25 cellular contexts compared by ENCODE assay signal in genomic region chr7:5351508-5352265, GRCh38.
A peak's percentile ranks its signal among the peaks of the same experiment; 100 is the strongest.
DNase-seq lines count a peak whose midpoint lies in the region; TF ChIP-seq lines count a peak whose summit lies in the region.
"Had no signal": no experiment of that assay in that cellular context is flagged by ENCODE, and none has a peak within 500 bp of the region (broad histone marks: within the 10 kb centered on the region; RNA-seq: fewer than 3 reads in every experiment).

No MANE protein-coding gene starts in this region.

- H2AK5ac ChIP-seq in H9 (ENCODE audit: insufficient read length, low read length): no peak overlapping the region

- H2AFZ ChIP-seq in H9 (ENCODE audit: low read length) (no peak overlapping the region), osteoblast (ENCODE audit: low read length) (no peak overlapping the region)

- H3T11ph ChIP-seq in H9 (ENCODE audit: low read length): no peak overlapping the region

- H3K4me3 Mint-ChIP-seq in H9: peak overlapping the region; percentile 34 to 73
- H3K4me3 Mint-ChIP-seq: activated B cell treated with CpG ODN at 0.5 μM for 24 hours; activated CD4-positive, alpha-beta memory T cell treated with anti-CD3 and anti-CD28 coated beads for 36 hours; activated naive CD8-positive, alpha-beta T cell treated with anti-CD3 and anti-CD28 coated beads for 36 hours; CD4-positive, CD25-positive, alpha-beta regulatory T cell; central memory CD8-positive, alpha-beta T cell; neural crest cell had no signal

- H3K4me2 ChIP-seq in H9 (ENCODE audit: insufficient read depth, insufficient read length, low read length): peak overlapping the region; percentile 70
- H3K4me2 ChIP-seq in osteoblast (ENCODE audit: insufficient read depth, low read length): no peak overlapping the region

- WGBS in H9 (ENCODE audit: extremely low coverage, insufficient read length, low lambda C conversion rate): no CpG with 5 or more reads among the region's 35 CpGs

- H3K4me3 ChIP-seq in fibroblast of mammary gland (ENCODE audit: control insufficient read depth, low read depth, low read length) (no peak overlapping the region), osteoblast (ENCODE audit: insufficient read depth, low read length) (no peak overlapping the region)
- H3K4me3 ChIP-seq: ascending aorta, left lung, prostate gland had no signal

- H3K4me1 Mint-ChIP-seq in H9: peaks cover 33 to 50% of the 10 kb centered on the region in 2 experiments

- no peak overlapping the region for H4K8ac ChIP-seq in H9 (replicated peaks; ENCODE audit: insufficient read length, low read depth, low read length)

- H3K27me3 ChIP-seq in H9 (ENCODE audit: insufficient read depth, low read length) (peaks cover 23% of the 10 kb centered on the region; the same call in 1 of the 2 replicates), osteoblast (ENCODE audit: insufficient read depth, low read length) (no peaks in the 10 kb centered on the region)
- H3K27me3 ChIP-seq: ascending aorta, foreskin keratinocyte, left lung had no signal

- no peak overlapping the region for H2BK120ac ChIP-seq in H9 (ENCODE audit: low read depth, low read length, poor library complexity, severe bottlenecking)

- H3K27ac ChIP-seq in H9 (ENCODE audit: insufficient read length, low read depth, low read length): no peak overlapping the region
- H3K27ac ChIP-seq in VCaP: 0 out of 2 replicates have a peak overlapping the region, but pooled peaks have one; percentile 22
- no peak overlapping the region for H3K27ac ChIP-seq in osteoblast (ENCODE audit: low read depth, low read length)
- H3K27ac ChIP-seq: foreskin keratinocyte, left lung had no signal

- no peak overlapping the region for H2BK5ac ChIP-seq in H9 (ENCODE audit: insufficient read length, low read length)

- no peak overlapping the region for H3K4ac ChIP-seq in H9 (ENCODE audit: low read depth, low read length)

- no peak overlapping the region for H2BK15ac ChIP-seq in H9 (ENCODE audit: low read depth, low read length)

- H3K9me3 Mint-ChIP-seq in H9: peaks cover 0 to 15% of the 10 kb centered on the region in 2 experiments; a peak in 3 of 5 replicates
- H3K9me3 Mint-ChIP-seq: activated B cell treated with CpG ODN at 0.5 μM for 24 hours; activated CD4-positive, alpha-beta memory T cell treated with anti-CD3 and anti-CD28 coated beads for 36 hours; activated naive CD8-positive, alpha-beta T cell treated with anti-CD3 and anti-CD28 coated beads for 36 hours; CD4-positive, CD25-positive, alpha-beta regulatory T cell; central memory CD8-positive, alpha-beta T cell; immature natural killer cell; neural crest cell had no signal

- 0 out of 2 replicates have a peak, but pooled peaks cover 2% of the 10 kb centered on the region for H3K4me1 ChIP-seq in H9 (ENCODE audit: insufficient read depth, low read length)
- peaks cover 7% of the 10 kb centered on the region for H3K4me1 ChIP-seq in osteoblast (ENCODE audit: insufficient read depth, low read length)

- no peak overlapping the region for H3K23ac ChIP-seq in H9 (ENCODE audit: insufficient read length, low read depth, low read length)

- H4K20me1 ChIP-seq in H9 (ENCODE audit: control insufficient read depth, insufficient read depth, insufficient read length) (no peaks in the 10 kb centered on the region), osteoblast (ENCODE audit: insufficient read depth, low read length) (peaks cover 54% of the 10 kb centered on the region)

- H4K91ac ChIP-seq in H9 (ENCODE audit: insufficient read length, low read depth, low read length): no peak overlapping the region

- H3K27ac Mint-ChIP-seq in H9: peak overlapping the region in 1 of 3 experiments; percentile 59; a peak in 1 of 7 replicates
- H3K27ac Mint-ChIP-seq: activated B cell treated with CpG ODN at 0.5 μM for 24 hours; activated CD4-positive, alpha-beta memory T cell treated with anti-CD3 and anti-CD28 coated beads for 36 hours; activated naive CD8-positive, alpha-beta T cell treated with anti-CD3 and anti-CD28 coated beads for 36 hours had no signal

- H3K79me2 ChIP-seq in H9 (ENCODE audit: insufficient read depth, low read length) (no peaks in the 10 kb centered on the region), osteoblast (ENCODE audit: insufficient read depth, low read length) (peaks cover 89% of the 10 kb centered on the region)

- no peaks in the 10 kb centered on the region for H3K79me1 ChIP-seq in H9 (ENCODE audit: insufficient read depth, low read depth, low read length, poor library complexity, severe bottlenecking)

- H3K36me3 ChIP-seq in osteoblast (ENCODE audit: insufficient read depth, low read length): peaks cover 44% of the 10 kb centered on the region

- H3K36me3 Mint-ChIP-seq in H9 (ENCODE audit: insufficient read depth in 1 of 3, low read depth in 3 of 3): peaks cover 3 to 16% (median 9%) of the 10 kb centered on the region in 3 experiments; a peak in 6 of 7 replicates

- H4K5ac ChIP-seq in H9 (ENCODE audit: insufficient read length, low read depth, low read length): no peak overlapping the region

- no peak overlapping the region for H3K9ac ChIP-seq in H9 (ENCODE audit: extremely low read depth, insufficient read length, low read length)

- no peak overlapping the region for H3K18ac ChIP-seq in H9 (ENCODE audit: insufficient read length, low read depth, low read length)

- TF ChIP-seq CTCF in H9 (conservative IDR thresholded peaks at IDR 0.05) (no peak), VCaP (conservative IDR thresholded peaks at IDR 0.05) (no peak), fibroblast of mammary gland (conservative IDR thresholded peaks at IDR 0.05; ENCODE audit: control insufficient read depth, insufficient read depth, low read depth, low read length) (no peak), osteoblast (IDR thresholded peaks at IDR 0.05; ENCODE audit: extremely low read depth, low read depth, low read length) (no peak)

- H3K9me3 ChIP-seq in H9 (ENCODE audit: control insufficient read depth, low read depth, low read length): no peaks in the 10 kb centered on the region
- no peaks in the 10 kb centered on the region for H3K9me3 ChIP-seq in osteoblast (ENCODE audit: low read depth, low read length)
- H3K9me3 ChIP-seq: ascending aorta, left lung, prostate gland had no signal

- H3K27me3 Mint-ChIP-seq in H9 (ENCODE audit: low read depth): peaks cover 43% of the 10 kb centered on the region
- H3K27me3 Mint-ChIP-seq: activated B cell treated with CpG ODN at 0.5 μM for 24 hours; activated CD4-positive, alpha-beta memory T cell treated with anti-CD3 and anti-CD28 coated beads for 36 hours; activated naive CD8-positive, alpha-beta T cell treated with anti-CD3 and anti-CD28 coated beads for 36 hours; CD4-positive, CD25-positive, alpha-beta regulatory T cell; central memory CD8-positive, alpha-beta T cell had no signal

- no peak overlapping the region for H3K56ac ChIP-seq in H9 (ENCODE audit: insufficient read length, low read depth, low read length)

- DNase-seq in H9: no peak
- peak; percentile 14 for DNase-seq in fibroblast of mammary gland (ENCODE audit: low read depth)
- peak; percentile 73 for DNase-seq in osteoblast (ENCODE audit: insufficient read length, low spot score, missing footprints)
- DNase-seq in ACHN: no peak
- no peak for DNase-seq in NCI-H526 treated with DMSO at 0.1 percent for 48 hours (lab: John Stamatoyannopoulos, UW)
- DNase-seq in DMS153 (lab: John Stamatoyannopoulos, UW): no peak
- no peak for DNase-seq in activated CD4-positive, alpha-beta T cell treated with anti-CD3 and anti-CD28 coated beads for 4 hours
- DNase-seq: activated B cell treated with CpG ODN at 0.5 μM for 24 hours; activated CD4-positive, alpha-beta memory T cell treated with anti-CD3 and anti-CD28 coated beads for 36 hours; activated effector memory CD4-positive, alpha-beta T cell treated with Interleukin-2 at 50 U/mL for 16 hours; activated naive CD8-positive, alpha-beta T cell treated with anti-CD3 and anti-CD28 coated beads for 36 hours; CD4-positive, CD25-positive, alpha-beta regulatory T cell; foreskin keratinocyte; immature natural killer cell; midbrain; NCI-H1092 treated with DMSO at 0.1 percent for 48 hours; NCI-H1930; stimulated activated CD8-positive, alpha-beta memory T cell treated with anti-CD3 and anti-CD28 coated beads, Interleukin-4, amount 100 ng/mL, for 48 hours; trophoblast cell had no signal

- H2BK12ac ChIP-seq in H9 (ENCODE audit: insufficient read length, low read depth, low read length): no peak overlapping the region

- H3K23me2 ChIP-seq in H9 (ENCODE audit: insufficient read length, low read depth, low read length, poor library complexity, severe bottlenecking): no peaks in the 10 kb centered on the region

- H2BK20ac ChIP-seq in H9 (ENCODE audit: low read depth, low read length, poor library complexity, severe bottlenecking): no peak overlapping the region

- in situ Hi-C loops in ACHN (cut with HindIII; ENCODE audit: low pct_ligation_motif_present, low pct_unique_long_range_greater_than_20kb, low sequenced_read_pairs): no loop called here

- peak overlapping the region; percentile 53; the same call in 1 of the 2 replicates for H3K14ac ChIP-seq in H9 (ENCODE audit: insufficient read depth, low read length)

Comparison
In these comparisons a context has a peak if more than half of its experiments do, and no peak if none do; other contexts are left out.
1. DNase-seq: peak in fibroblast of mammary gland (single experiment) and osteoblast (single experiment); none in H9 (single experiment), ACHN (single experiment), NCI-H526 treated with DMSO at 0.1 percent for 48 hours (single experiment), DMS153 (single experiment) and activated CD4-positive, alpha-beta T cell treated with anti-CD3 and anti-CD28 coated beads for 4 hours (0 of 2).